Comparison of ENCODE assay signal across 1 cellular context in genomic region chr17:45135978-45136791, GRCh38.
TF ChIP-seq lines count a peak whose summit lies in the region.

No MANE protein-coding gene starts in this region.

TF ChIP-seq in HEK293, 187 proteins besides CTCF, POLR2A, EP300 and RAD21 (continued from another document):
- no peak for TF ChIP-seq ZNF280D (tag by site-specific recombination; IDR thresholded peaks at IDR 0.05)
TF ChIP-seq in HEK293: peak in this region for 3.
